20 cellular contexts compared by ENCODE assay signal in the genomic region with DNA sequence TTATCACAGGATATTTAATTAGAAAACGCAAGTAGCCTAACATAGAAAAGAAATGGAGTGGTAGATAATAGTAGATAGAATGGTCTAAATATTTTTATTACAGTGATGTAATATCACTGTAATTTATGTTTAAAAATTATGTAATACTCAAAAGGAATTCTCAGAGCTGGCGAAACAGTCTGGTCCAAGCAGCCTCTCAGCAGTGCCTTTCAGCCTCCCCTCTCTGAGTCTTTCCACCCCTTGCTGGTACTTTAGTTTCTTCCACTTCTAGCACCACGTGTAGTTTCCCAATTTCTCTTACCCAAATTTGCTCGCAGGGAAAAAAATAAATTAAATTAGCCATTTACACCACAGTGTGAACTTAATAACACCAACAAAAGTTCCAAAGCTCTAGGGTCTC. TPM values are rescaled to one million over a fixed set of nuclear protein-coding genes. Genes with fewer than 3 reads are reported as not detected.
DNase-seq lines count a peak whose midpoint lies in the region; ATAC-seq and TF ChIP-seq lines count a peak whose summit lies in the region.
"Had no signal": no experiment of that assay in that cellular context is flagged by ENCODE, and none has a peak within 500 bp of the region (broad histone marks: within the 10 kb centered on the region; RNA-seq: fewer than 3 reads in every experiment).

No MANE protein-coding gene starts in this region.

- peak; percentile 10 for DNase-seq in NCI-H510A treated with DMSO at 0.1 percent for 48 hours (lab: John Stamatoyannopoulos, UW)
- no peak for DNase-seq in NCI-H510A (lab: John Stamatoyannopoulos, UW)
- DNase-seq in LNCaP clone FGC (ENCODE audit: low read depth) = peak; percentile 13
- no peak for DNase-seq in gastrocnemius medialis
- DNase-seq in stimulated activated CD4-positive, alpha-beta T cell treated with anti-CD3 and anti-CD28 coated beads, Interleukin-4, amount 100 ng/mL, for 4 hours = no peak
- DNase-seq: BE2C; Calu3; CD4-positive, alpha-beta T cell; DMS53; NCI-H1417; NCI-H2029 treated with DMSO at 0.1 percent for 48 hours; NCI-H2171 treated with DMSO at 0.1 percent for 48 hours; NCI-H82 had no signal

- H3K36me3 ChIP-seq in gastroesophageal sphincter = no peaks in the 10 kb centered on the region
- no peaks in the 10 kb centered on the region for H3K36me3 ChIP-seq in gastrocnemius medialis
- H3K36me3 ChIP-seq: BE2C, HAP-1 had no signal

- no peak overlapping the region for H3K4me3 ChIP-seq in LNCaP clone FGC (ENCODE audit: low read depth, low read length)
- H3K4me3 ChIP-seq in gastroesophageal sphincter = no peak overlapping the region
- no peak overlapping the region for H3K4me3 ChIP-seq in gastrocnemius medialis
- H3K4me3 ChIP-seq: HAP-1 had no signal

- intact Hi-C loops in gastrocnemius medialis (cut with DNase I; ENCODE audit: low total_unique reads) = loop anchor here (10.0 kb wide), 1 partner anchor 355 kb away; no protein-coding TSS in a partner anchor

- no peaks in the 10 kb centered on the region for H3K27me3 ChIP-seq in gastroesophageal sphincter
- no peaks in the 10 kb centered on the region for H3K27me3 ChIP-seq in gastrocnemius medialis
- H3K27me3 ChIP-seq: BE2C had no signal

- TF ChIP-seq CTCF in LNCaP clone FGC (IDR thresholded peaks at IDR 0.05; ENCODE audit: control insufficient read depth, extremely low read depth, insufficient read depth) (no peak), gastroesophageal sphincter (IDR thresholded peaks at IDR 0.05) (no peak), gastrocnemius medialis (IDR thresholded peaks at IDR 0.05 in 4 of 5, conservative IDR thresholded peaks at IDR 0.05 in 1 of 5) (no peak)

- in situ Hi-C loops in gastrocnemius medialis (cut with MboI; ENCODE audit: low sequenced_read_pairs in 4 of 4) = no loop called here

- ATAC-seq in gastroesophageal sphincter = peak; percentile 67
- ATAC-seq in gastrocnemius medialis = peak; percentile 41 to 42
- no peak for ATAC-seq in HG03280 (IDR thresholded peaks at IDR 0.05; ENCODE audit: unreplicated experiment)
- ATAC-seq in GM21367 (IDR thresholded peaks at IDR 0.05; ENCODE audit: unreplicated experiment) = no peak
- ATAC-seq: Panc1 had no signal

- H3K4me1 ChIP-seq in gastroesophageal sphincter (peaks cover 0 to 16% (median 3%) of the 10 kb centered on the region in 3 donors), gastrocnemius medialis (no peaks in the 10 kb centered on the region)
- H3K4me1 ChIP-seq: HAP-1 had no signal

- no peak overlapping the region for H3K27ac ChIP-seq in gastroesophageal sphincter
- H3K27ac ChIP-seq in gastrocnemius medialis = no peak overlapping the region
- H3K27ac ChIP-seq: 22Rv1 had no signal

- TF ChIP-seq POLR2A in gastroesophageal sphincter (IDR thresholded peaks at IDR 0.05) (no peak), gastrocnemius medialis (IDR thresholded peaks at IDR 0.05) (no peak)

- no peaks in the 10 kb centered on the region for H3K9me3 ChIP-seq in gastroesophageal sphincter
- H3K9me3 ChIP-seq in gastrocnemius medialis = no peaks in the 10 kb centered on the region
- H3K9me3 ChIP-seq: BE2C, HAP-1 had no signal

- 24 to 55% methylated on average over 4 of the region's 4 CpGs for WGBS in gastroesophageal sphincter (ENCODE audit: low coverage in 1 of 2), 2 donors

- TF ChIP-seq EP300 in gastroesophageal sphincter (IDR thresholded peaks at IDR 0.05) = no peak

RNA-seq across cellular contexts. Expression of a gene that starts 32.0 kb away (rescaled TPM):
- total RNA-seq in gastroesophageal sphincter (10 to 100 TPM; 13.4 to 32.4 (median 22.0) TPM), gastrocnemius medialis (10 to 100 TPM; 12.7 to 32.1 (median 14.5) TPM)
- total RNA-seq: Calu3; CD4-positive, alpha-beta T cell; HT1080 had no signal

Comparison
In these comparisons a context has a peak if more than half of its experiments do, and no peak if none do; other contexts are left out.
1. DNase-seq: peak in NCI-H510A treated with DMSO at 0.1 percent for 48 hours (single experiment) and LNCaP clone FGC (single experiment); none in NCI-H510A (single experiment), gastrocnemius medialis (0 of 2) and stimulated activated CD4-positive, alpha-beta T cell treated with anti-CD3 and anti-CD28 coated beads, Interleukin-4, amount 100 ng/mL, for 4 hours (0 of 2).
2. ATAC-seq: peak in gastroesophageal sphincter (single experiment) and gastrocnemius medialis (2 of 2); none in HG03280 (single experiment) and GM21367 (single experiment).